8 cellular contexts compared by ENCODE assay signal in the genomic region with DNA sequence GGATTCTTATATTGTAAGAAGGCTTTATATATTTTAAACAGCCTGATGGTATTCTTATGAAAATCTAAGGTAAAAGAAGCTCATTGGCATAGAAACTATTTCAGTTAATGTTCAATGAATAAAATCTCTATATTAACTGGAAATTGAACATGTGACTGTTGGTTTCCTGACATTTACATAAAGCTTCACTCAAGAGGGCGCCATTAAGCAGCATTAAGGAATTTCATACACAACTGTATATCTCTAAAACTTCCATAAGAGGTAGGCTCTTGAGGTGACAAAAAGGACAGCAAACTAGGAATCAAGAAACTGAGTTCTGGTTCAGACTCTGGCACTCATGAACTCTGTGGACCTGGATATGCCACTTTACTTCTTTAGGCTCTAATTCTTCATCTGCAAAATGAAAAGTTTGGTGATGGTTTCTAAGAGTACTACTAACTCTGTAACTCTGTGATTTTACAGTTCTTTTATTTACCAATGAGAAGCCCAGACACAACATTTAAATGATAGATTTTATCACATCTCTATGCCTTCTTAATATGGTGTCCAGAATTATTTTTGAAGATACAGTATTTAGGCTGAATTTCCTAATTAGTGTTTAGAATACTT.
A peak's percentile ranks its signal among the peaks of the same experiment; 100 is the strongest.
DNase-seq lines count a peak whose midpoint lies in the region; ATAC-seq, FAIRE-seq and TF ChIP-seq lines count a peak whose summit lies in the region.

No MANE protein-coding gene starts in this region.

- CTCF ChIA-PET in A549 (lab: Yijun Ruan, JAX) = interaction anchor here (0.6 to 2.2 kb wide), 11 partner anchors 9 to 154 kb away, joined by 3 to 8 read pairs (median 4); no protein-coding TSS in a partner anchor

- peak; percentile 12 to 69 for DNase-seq in A549 (ENCODE audit: low read depth in 1 of 2, low spot score in 1 of 2)
- no peak for DNase-seq in H54 (ENCODE audit: insufficient read length, low spot score)
- peak; percentile 37 for DNase-seq in fibroblast of the conjunctiva (ENCODE audit: low read depth)
- no peak for DNase-seq in dorsolateral prefrontal cortex
- no peak for DNase-seq in right cardiac atrium
- DNase-seq in activated T-cell treated with anti-CD3 and anti-CD28 coated beads, Interleukin-2, amount 50 U/mL, for 1 hour = no peak

- POLR2A ChIA-PET in A549 (lab: Yijun Ruan, JAX) = no interaction called here

- peak; percentile 92 for FAIRE-seq in A549 (lab: Jason Lieb, UNC)
- peak; percentile 27 for FAIRE-seq in H54 (lab: Jason Lieb, UNC)

- intact Hi-C loops in dorsolateral prefrontal cortex (cut with DNase I) = no loop called here
- intact Hi-C loops in right cardiac atrium (cut with DNase I) = no loop called here

- ATAC-seq in A549 (peak; percentile 59 to 77; a peak in 4 of 6 replicates), GM19397 (IDR thresholded peaks at IDR 0.05; ENCODE audit: unreplicated experiment) (no peak), right cardiac atrium (no peak)

- no peaks in the 10 kb centered on the region for H3F3A ChIP-seq in OCI-LY1 (ENCODE audit: insufficient read depth, low read length)

- H3K9me3 ChIP-seq in A549 = no peaks in the 10 kb centered on the region
- H3K9me3 ChIP-seq in OCI-LY1 (ENCODE audit: low read length) = no peaks in the 10 kb centered on the region
- no peaks in the 10 kb centered on the region for H3K9me3 ChIP-seq in right cardiac atrium (ENCODE audit: control insufficient read depth, low read length)

- H3K27ac ChIP-seq in A549 (no peak overlapping the region), OCI-LY1 (ENCODE audit: low read depth, low read length, poor library complexity, severe bottlenecking) (no peak overlapping the region), dorsolateral prefrontal cortex (no peak overlapping the region), right cardiac atrium (ENCODE audit: low read length) (no peak overlapping the region)

- no peaks in the 10 kb centered on the region for H3K36me3 ChIP-seq in OCI-LY1 (ENCODE audit: insufficient read depth, low read length)

- no peak overlapping the region for H3K4me2 ChIP-seq in A549
- H3K4me2 ChIP-seq in OCI-LY1 (ENCODE audit: low read length) = no peak overlapping the region

- no peaks in the 10 kb centered on the region for H3K27me3 ChIP-seq in OCI-LY1 (ENCODE audit: insufficient read depth, low read length)
- H3K27me3 ChIP-seq in dorsolateral prefrontal cortex = no peaks in the 10 kb centered on the region
- no peaks in the 10 kb centered on the region for H3K27me3 ChIP-seq in right cardiac atrium (ENCODE audit: control insufficient read depth, insufficient read depth)

- H3K4me1 ChIP-seq in A549 (no peaks in the 10 kb centered on the region), OCI-LY1 (ENCODE audit: insufficient read depth, low read length, severe bottlenecking) (no peaks in the 10 kb centered on the region), right cardiac atrium (ENCODE audit: control insufficient read depth, insufficient read depth, low read length) (no peaks in the 10 kb centered on the region)

- TF ChIP-seq CTCF in A549 (IDR thresholded peaks at IDR 0.05) (peak; percentile 69), OCI-LY1 (IDR thresholded peaks at IDR 0.05; ENCODE audit: low read length) (peak; percentile 53), dorsolateral prefrontal cortex (IDR thresholded peaks at IDR 0.05 in 54 of 56, conservative IDR thresholded peaks at IDR 0.05 in 2 of 56; ENCODE audit: low read depth in 1 of 56, partially characterized antibody in 56 of 56) (peak in 1 of 56 donors; percentile 13)

- no peak overlapping the region for H2AFZ ChIP-seq in OCI-LY1 (ENCODE audit: low read length)

- no peak overlapping the region for H3K9ac ChIP-seq in OCI-LY1 (ENCODE audit: low read length)

- no peaks in the 10 kb centered on the region for H4K20me1 ChIP-seq in OCI-LY1 (ENCODE audit: insufficient read depth, low read length)

- TF ChIP-seq EP300 in A549 (IDR thresholded peaks at IDR 0.05) = no peak

- H3K79me2 ChIP-seq in OCI-LY1 (ENCODE audit: insufficient read depth, low read length) = no peaks in the 10 kb centered on the region

- no peak overlapping the region for H3K4me3 ChIP-seq in A549
- no peak overlapping the region for H3K4me3 ChIP-seq in OCI-LY1 (ENCODE audit: low read depth, low read length, poor library complexity, severe bottlenecking)
- H3K4me3 ChIP-seq in dorsolateral prefrontal cortex = no peak overlapping the region
- H3K4me3 ChIP-seq in right cardiac atrium (ENCODE audit: low read length) = no peak overlapping the region

- TF ChIP-seq POLR2A in A549 (IDR thresholded peaks at IDR 0.05; ENCODE audit: low read length) (no peak), H54 (IDR thresholded peaks at IDR 0.05; ENCODE audit: low read depth, low read length) (no peak)

- TF ChIP-seq RAD21 in A549 (conservative IDR thresholded peaks at IDR 0.05 in 1 of 2, IDR thresholded peaks at IDR 0.05 in 1 of 2) = peak; percentile 82 to 86

- 0% methylated on average over 1 of the region's 1 CpG for WGBS in A549 (ENCODE audit: missing lambda C conversion rate)
- 23% methylated on average over 1 of the region's 1 CpG for WGBS in right cardiac atrium

- no peaks in the 10 kb centered on the region for H3K9me2 ChIP-seq in OCI-LY1 (ENCODE audit: low read depth, low read length)

TF ChIP-seq in A549, 52 proteins besides CTCF, POLR2A, EP300 and RAD21:
- TF ChIP-seq SMC3 (IDR thresholded peaks at IDR 0.05) = peak; percentile 76
- TF ChIP-seq HOXA7 (CRISPR knock-in tag; IDR thresholded peaks at IDR 0.05) = no peak
- 0 out of 2 replicates have a peak, but pooled peaks have one; percentile 40 for TF ChIP-seq USF2 (IDR thresholded peaks at IDR 0.05)

Comparison
In these comparisons a context has a peak if more than half of its experiments do, and no peak if none do; other contexts are left out.
1. ATAC-seq: peak in A549 (2 of 2); none in GM19397 (single experiment) and right cardiac atrium (0 of 2).
2. DNase-seq: peak in A549 (2 of 2) and fibroblast of the conjunctiva (single experiment); none in H54 (single experiment), dorsolateral prefrontal cortex (0 of 10), right cardiac atrium (0 of 3) and activated T-cell treated with anti-CD3 and anti-CD28 coated beads, Interleukin-2, amount 50 U/mL, for 1 hour (single experiment).